8 cellular contexts compared by ENCODE assay signal in the genomic region with DNA sequence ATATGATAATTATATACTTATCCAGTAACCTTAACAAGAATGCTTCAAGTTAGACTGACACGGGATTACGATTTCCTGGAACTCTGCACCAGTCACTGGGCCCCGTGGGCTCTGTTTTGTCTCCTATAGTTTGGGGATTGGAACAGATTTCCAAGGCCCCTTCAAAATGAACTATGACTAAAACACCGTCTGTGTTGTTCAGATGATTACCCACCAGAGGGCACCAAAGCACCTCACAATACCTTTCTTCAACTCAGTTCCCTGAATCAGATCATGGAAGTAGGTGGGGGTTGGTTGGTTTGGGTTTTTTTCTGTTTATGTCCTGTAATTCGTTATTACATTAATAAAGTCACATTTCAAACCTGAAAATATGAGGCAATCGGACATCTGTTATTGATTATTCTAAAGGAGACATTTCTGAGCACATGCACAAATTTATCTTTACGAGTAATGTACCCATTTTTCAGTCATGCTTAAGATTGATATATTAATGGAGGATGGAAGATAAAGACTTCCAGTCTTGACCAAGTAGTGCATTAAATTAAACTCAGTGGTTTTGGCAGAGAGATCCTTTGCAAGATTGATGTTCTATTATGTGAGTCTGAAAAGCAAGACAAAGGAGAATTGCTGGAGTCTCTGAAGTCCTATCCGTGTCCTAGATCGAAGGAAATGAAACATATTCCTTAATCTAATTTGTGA.
DNase-seq lines count a peak whose midpoint lies in the region; ATAC-seq and TF ChIP-seq lines count a peak whose summit lies in the region.

No MANE protein-coding gene starts in this region.

- H3K9me3 Mint-ChIP-seq in activated CD4-positive, alpha-beta T cell treated with anti-CD3 and anti-CD28 coated beads, Interleukin-2, amount 10 ng/mL, durations not matched to agents 24 days and 14 days = no peaks in the 10 kb centered on the region

- intact Hi-C loops in activated CD4-positive, alpha-beta T cell treated with anti-CD3 and anti-CD28 coated beads, Interleukin-2, amount 10 ng/mL, durations not matched to agents 24 days and 14 days (cut with micrococcal nuclease) = loop anchor here (1.0 to 5.0 kb wide), 4 partner anchors 211 to 493 kb away; no protein-coding TSS in a partner anchor

- DNase-seq in CD1c-positive myeloid dendritic cell (ENCODE audit: extremely low spot score) (peak; percentile 85), NCI-H526 treated with DMSO at 0.1 percent for 48 hours (lab: John Stamatoyannopoulos, UW) (peak; percentile 39), dermis microvascular lymphatic vessel endothelial cell (ENCODE audit: low read depth in 2 of 2) (peak; percentile 80 to 85), lung (ENCODE audit: low spot score) (peak; percentile 64)
- DNase-seq in activated CD4-positive, alpha-beta T cell treated with anti-CD3 and anti-CD28 coated beads, Interleukin-2, amount 10 ng/mL, durations not matched to agents 24 days and 14 days = peak; percentile 86
- peak; percentile 11 to 18 for DNase-seq in stimulated activated CD8-positive, alpha-beta memory T cell treated with anti-CD3 and anti-CD28 coated beads, Interleukin-2, amount 100 ng/mL, for 1 hour (ENCODE audit: low read depth in 2 of 2)

- no peaks in the 10 kb centered on the region for H3K9me3 ChIP-seq in lung (ENCODE audit: control insufficient read depth in 2 of 2, insufficient read depth in 1 of 2, low read length in 1 of 2)

- H3K36me3 Mint-ChIP-seq in activated CD4-positive, alpha-beta T cell treated with anti-CD3 and anti-CD28 coated beads, Interleukin-2, amount 10 ng/mL, durations not matched to agents 24 days and 14 days (ENCODE audit: low read depth) = no peaks in the 10 kb centered on the region

- H3K27ac Mint-ChIP-seq in activated CD4-positive, alpha-beta T cell treated with anti-CD3 and anti-CD28 coated beads, Interleukin-2, amount 10 ng/mL, durations not matched to agents 24 days and 14 days = no peak overlapping the region

- no peaks in the 10 kb centered on the region for H3K36me3 ChIP-seq in lung (ENCODE audit: control insufficient read depth in 2 of 2, insufficient read depth in 2 of 2, low read length in 2 of 2)

- H3K4me1 ChIP-seq in lung (ENCODE audit: control insufficient read depth in 2 of 2, insufficient read depth in 2 of 2, low read length in 2 of 2) = no peaks in the 10 kb centered on the region

- H3K27me3 Mint-ChIP-seq in activated CD4-positive, alpha-beta T cell treated with anti-CD3 and anti-CD28 coated beads, Interleukin-2, amount 10 ng/mL, durations not matched to agents 24 days and 14 days = peaks cover 1% of the 10 kb centered on the region

- peak; percentile 76 for TF ChIP-seq CTCF in lung (IDR thresholded peaks at IDR 0.05; ENCODE audit: control extremely low read depth, extremely low read depth)

- H3K4me3 ChIP-seq in lung = no peak overlapping the region

- H3K27ac ChIP-seq in lung (ENCODE audit: low read depth in 1 of 2, low read length in 1 of 2) = no peak overlapping the region

- ATAC-seq in GM19351 (IDR thresholded peaks at IDR 0.05; ENCODE audit: unreplicated experiment) (peak; percentile 87), HG03520 (IDR thresholded peaks at IDR 0.05; ENCODE audit: unreplicated experiment) (peak; percentile 77), lung (ENCODE audit: insufficient read depth, low FRiP score) (peak; percentile 91)

- no peaks in the 10 kb centered on the region for H3K27me3 ChIP-seq in lung (ENCODE audit: control insufficient read depth, insufficient read depth)

- no peak overlapping the region for H3K4me3 Mint-ChIP-seq in activated CD4-positive, alpha-beta T cell treated with anti-CD3 and anti-CD28 coated beads, Interleukin-2, amount 10 ng/mL, durations not matched to agents 24 days and 14 days

- no peaks in the 10 kb centered on the region for H3K4me1 Mint-ChIP-seq in activated CD4-positive, alpha-beta T cell treated with anti-CD3 and anti-CD28 coated beads, Interleukin-2, amount 10 ng/mL, durations not matched to agents 24 days and 14 days

- 27 to 31% methylated on average over 9 of the region's 9 CpGs for WGBS in lung, 2 donors

Comparison
In these comparisons a context has a peak if more than half of its experiments do, and no peak if none do; other contexts are left out.
1. DNase-seq: peak in every context shown above with its lines; median percentile 86 in activated CD4-positive, alpha-beta T cell treated with anti-CD3 and anti-CD28 coated beads, Interleukin-2, amount 10 ng/mL, durations not matched to agents 24 days and 14 days; 85 in CD1c-positive myeloid dendritic cell; 82 in dermis microvascular lymphatic vessel endothelial cell; 64 in lung; 39 in NCI-H526 treated with DMSO at 0.1 percent for 48 hours; 14 in stimulated activated CD8-positive, alpha-beta memory T cell treated with anti-CD3 and anti-CD28 coated beads, Interleukin-2, amount 100 ng/mL, for 1 hour.